In the genomic region with DNA sequence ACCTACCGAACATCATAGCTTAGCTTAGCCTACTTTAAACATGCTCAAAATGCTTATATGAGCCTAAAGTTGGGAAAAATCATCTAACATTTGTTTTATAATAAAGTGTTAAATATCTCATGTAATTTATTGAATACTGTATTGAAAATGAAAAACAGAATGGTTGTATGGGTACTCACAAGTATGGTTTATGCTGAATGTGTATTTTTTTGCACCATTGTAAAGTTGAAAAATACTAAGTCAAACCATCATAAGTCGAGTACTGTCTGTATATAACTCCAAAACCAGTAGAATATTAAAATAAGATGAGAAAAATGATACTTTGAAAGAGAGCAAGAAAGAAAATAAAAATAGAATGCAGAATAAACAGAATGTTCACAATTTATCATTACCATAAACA, we compare ENCODE assay signal across 1 cellular context.
TF ChIP-seq lines count a peak whose summit lies in the region.

No MANE protein-coding gene starts in this region.

TF ChIP-seq in K562, 482 proteins besides CTCF, POLR2A, EP300 and RAD21 (continued from another document):
- no peak for TF ChIP-seq HMGXB4 (CRISPR knock-in tag; IDR thresholded peaks at IDR 0.05)
TF ChIP-seq in K562: peak in this region for 3.
